15 cellular contexts compared by ENCODE assay signal in genomic region chr9:1173986-1174385, GRCh38.
"Had no signal": no experiment of that assay in that cellular context is flagged by ENCODE, and none has a peak within 500 bp of the region (broad histone marks: within the 10 kb centered on the region; RNA-seq: fewer than 3 reads in every experiment).

No MANE protein-coding gene starts in this region.

- H3K27ac ChIP-seq: heart right ventricle, left ventricle myocardium inferior had no signal

- DNase-seq: activated CD4-positive, alpha-beta T cell treated with anti-CD3 and anti-CD28 coated beads, Interleukin-2, amount 10 ng/mL, durations not matched to agents 24 days and 14 days; activated CD4-positive, CD25-positive, alpha-beta regulatory T cell; activated CD8-positive, alpha-beta T cell treated with anti-CD3 and anti-CD28 coated beads for 36 hours; activated naive CD4-positive, alpha-beta T cell treated with anti-CD3 and anti-CD28 coated beads for 36 hours; activated T-cell treated with anti-CD3 and anti-CD28 coated beads, Interleukin-2, amount 50 U/mL, for 1 hour; central memory CD4-positive, alpha-beta T cell; heart right ventricle; left ventricle myocardium inferior; mammary epithelial cell; midbrain; stimulated activated CD4-positive, alpha-beta T cell treated with anti-CD3 and anti-CD28 coated beads, Interleukin-12 subunit alpha, Interleukin-12 subunit beta, amount 100 ng/mL, for 4 hours; stimulated activated CD4-positive, alpha-beta T cell treated with anti-CD3 and anti-CD28 coated beads, Interleukin-1b, Interleukin-23, amount 100 ng/mL, for 48 hours; stimulated activated CD8-positive, alpha-beta memory T cell treated with anti-CD3 and anti-CD28 coated beads, Interleukin-4, amount 100 ng/mL, for 48 hours; stimulated activated naive CD4-positive, alpha-beta T cell; T-helper 9 cell had no signal

- ATAC-seq: activated CD8-positive, alpha-beta T cell treated with anti-CD3 and anti-CD28 coated beads for 36 hours had no signal

- H3K4me3 ChIP-seq: heart right ventricle, left ventricle myocardium inferior had no signal

- H3K36me3 ChIP-seq: heart right ventricle, left ventricle myocardium inferior had no signal

- H3K27me3 ChIP-seq: heart right ventricle had no signal

- H3K4me1 ChIP-seq: heart right ventricle had no signal
